12 cellular contexts compared by ENCODE assay signal in genomic region chr19:54100560-54100959, GRCh38. TPM values are rescaled to one million over a fixed set of nuclear protein-coding genes. Genes with fewer than 3 reads are reported as not detected.
A peak's percentile ranks its signal among the peaks of the same experiment; 100 is the strongest.
DNase-seq lines count a peak whose midpoint lies in the region; ATAC-seq and TF ChIP-seq lines count a peak whose summit lies in the region.
"Had no signal": no experiment of that assay in that cellular context is flagged by ENCODE, and none has a peak within 500 bp of the region (broad histone marks: within the 10 kb centered on the region; RNA-seq: fewer than 3 reads in every experiment).

TSS of gene OSCAR (minus strand) at chr19:54100803. CDS start at chr19:54100792, 11 bp downstream.

- no peak for ATAC-seq in activated T-helper 17 cell treated with anti-CD3 and anti-CD28 coated beads, Interleukin-2, amount 50 U/mL, for 72 hours (replicated peaks)
- ATAC-seq in naive thymus-derived CD4-positive, alpha-beta T cell, result peak; percentile 22
- ATAC-seq in GM21390 (IDR thresholded peaks at IDR 0.05; ENCODE audit: unreplicated experiment), result no peak
- ATAC-seq in HG02852 (IDR thresholded peaks at IDR 0.05; ENCODE audit: unreplicated experiment), result no peak

- intact Hi-C loops in CD4-positive, alpha-beta memory T cell (cut with micrococcal nuclease), result loop anchor here (10.0 kb wide), 1 partner anchor 1554 kb away; the partner anchor contains the start of gene U2AF2
- intact Hi-C loops in naive thymus-derived CD4-positive, alpha-beta T cell (cut with micrococcal nuclease), result no loop called here
- intact Hi-C loops in colonic mucosa (cut with DNase I), result no loop called here

- CTCF ChIA-PET in CD4-positive, alpha-beta memory T cell (lab: Charles Lee; ENCODE audit: partially characterized antibody), result no interaction called here
- CTCF ChIA-PET in naive thymus-derived CD4-positive, alpha-beta T cell (lab: Charles Lee), result no interaction called here

- no peaks in the 10 kb centered on the region for H3K9me3 ChIP-seq in CD4-positive, alpha-beta memory T cell (ENCODE audit: control insufficient read depth in 1 of 2, low read length in 2 of 2)
- H3K9me3 ChIP-seq in HUES6 (ENCODE audit: control insufficient read depth, insufficient read depth, low read depth, low read length), result no peaks in the 10 kb centered on the region
- no peaks in the 10 kb centered on the region for H3K9me3 ChIP-seq in naive thymus-derived CD4-positive, alpha-beta T cell (ENCODE audit: control insufficient read depth in 2 of 3, low read length in 3 of 3)
- H3K9me3 ChIP-seq in colonic mucosa, result no peaks in the 10 kb centered on the region

- POLR2A ChIA-PET in CD4-positive, alpha-beta memory T cell (lab: Charles Lee; ENCODE audit: partially characterized antibody), result no interaction called here
- POLR2A ChIA-PET in naive thymus-derived CD4-positive, alpha-beta T cell (lab: Charles Lee), result interaction anchor here (4.5 kb wide), 1 partner anchor 15 kb away, joined by 41 read pairs; the partner anchor contains the start of genes PRPF31 and TFPT

- H3K4me1 Mint-ChIP-seq in CD4-positive, alpha-beta memory T cell, result peaks cover 16 to 36% (median 20%) of the 10 kb centered on the region in 4 donors
- H3K4me1 Mint-ChIP-seq in activated T-helper 17 cell treated with anti-CD3 and anti-CD28 coated beads, Interleukin-2, amount 50 U/mL, for 72 hours, result no peaks in the 10 kb centered on the region
- peaks cover 14 to 43% (median 29%) of the 10 kb centered on the region in 7 donors for H3K4me1 Mint-ChIP-seq in naive thymus-derived CD4-positive, alpha-beta T cell

- peak within 1 kb of the TSS in 5 of 7 donors; percentile 14 to 90 (median 73) for H3K27ac Mint-ChIP-seq in CD4-positive, alpha-beta memory T cell
- peak within 1 kb of the TSS; percentile 5 for H3K27ac Mint-ChIP-seq in activated T-helper 17 cell treated with anti-CD3 and anti-CD28 coated beads, Interleukin-2, amount 50 U/mL, for 72 hours
- peak within 1 kb of the TSS in 8 of 9 donors; percentile 29 to 91 (median 81) for H3K27ac Mint-ChIP-seq in naive thymus-derived CD4-positive, alpha-beta T cell

- no peak within 1 kb of the TSS for H3K4me3 ChIP-seq in CD4-positive, alpha-beta memory T cell (ENCODE audit: low read length in 2 of 2)
- H3K4me3 ChIP-seq in HUES6 (ENCODE audit: low read depth, low read length) (no peak within 1 kb of the TSS), colonic mucosa (no peak within 1 kb of the TSS)
- H3K4me3 ChIP-seq in naive thymus-derived CD4-positive, alpha-beta T cell (ENCODE audit: low read length), result no peak within 1 kb of the TSS

- no peak for TF ChIP-seq CTCF in colonic mucosa (IDR thresholded peaks at IDR 0.05)

- H3K27me3 ChIP-seq in CD4-positive, alpha-beta memory T cell (ENCODE audit: insufficient read depth, low read length), result no peaks in the 10 kb centered on the region
- H3K27me3 ChIP-seq in HUES6 (ENCODE audit: control insufficient read depth, insufficient read depth, low read length), result peaks cover 10% of the 10 kb centered on the region
- no peaks in the 10 kb centered on the region for H3K27me3 ChIP-seq in naive thymus-derived CD4-positive, alpha-beta T cell (ENCODE audit: control insufficient read depth in 2 of 2, insufficient read depth in 2 of 2, low read length in 2 of 2)
- H3K27me3 ChIP-seq in colonic mucosa, result no peaks in the 10 kb centered on the region

- peaks cover 1 to 12% of the 10 kb centered on the region in 2 donors for H3K36me3 Mint-ChIP-seq in CD4-positive, alpha-beta memory T cell
- H3K36me3 Mint-ChIP-seq in activated T-helper 17 cell treated with anti-CD3 and anti-CD28 coated beads, Interleukin-2, amount 50 U/mL, for 72 hours (ENCODE audit: low read depth), result peaks cover 5% of the 10 kb centered on the region
- H3K36me3 Mint-ChIP-seq in naive thymus-derived CD4-positive, alpha-beta T cell, result peaks cover 0 to 2% (median 0%) of the 10 kb centered on the region in 5 donors

- peaks cover 2% of the 10 kb centered on the region for H3K36me3 ChIP-seq in CD4-positive, alpha-beta memory T cell (ENCODE audit: insufficient read depth, low read length)
- H3K36me3 ChIP-seq in HUES6 (ENCODE audit: control insufficient read depth, insufficient read depth, low read length) (peaks cover 3% of the 10 kb centered on the region), colonic mucosa (no peaks in the 10 kb centered on the region)
- peaks cover 0 to 7% (median 0%) of the 10 kb centered on the region in 3 experiments for H3K36me3 ChIP-seq in naive thymus-derived CD4-positive, alpha-beta T cell (ENCODE audit: control insufficient read depth in 2 of 3, insufficient read depth in 3 of 3, low read length in 3 of 3)

- peak within 1 kb of the TSS in 7 of 8 donors; percentile 24 to 70 (median 47) for H3K4me3 Mint-ChIP-seq in CD4-positive, alpha-beta memory T cell
- H3K4me3 Mint-ChIP-seq in activated T-helper 17 cell treated with anti-CD3 and anti-CD28 coated beads, Interleukin-2, amount 50 U/mL, for 72 hours, result peak within 1 kb of the TSS; percentile 39
- peak within 1 kb of the TSS in 8 of 10 donors; percentile 2 to 92 (median 69) for H3K4me3 Mint-ChIP-seq in naive thymus-derived CD4-positive, alpha-beta T cell

- no peaks in the 10 kb centered on the region for H3K9me3 Mint-ChIP-seq in CD4-positive, alpha-beta memory T cell
- H3K9me3 Mint-ChIP-seq in activated T-helper 17 cell treated with anti-CD3 and anti-CD28 coated beads, Interleukin-2, amount 50 U/mL, for 72 hours, result no peaks in the 10 kb centered on the region
- peaks cover 0 to 2% (median 0%) of the 10 kb centered on the region in 11 donors for H3K9me3 Mint-ChIP-seq in naive thymus-derived CD4-positive, alpha-beta T cell

- H3K4me1 ChIP-seq in CD4-positive, alpha-beta memory T cell (ENCODE audit: insufficient read depth, low read length), result peaks cover 27% of the 10 kb centered on the region
- peaks cover 15% of the 10 kb centered on the region; the same call in 1 of the 2 replicates for H3K4me1 ChIP-seq in HUES6 (ENCODE audit: control insufficient read depth, insufficient read depth, low read length)
- peaks cover 7 to 16% of the 10 kb centered on the region in 2 donors for H3K4me1 ChIP-seq in naive thymus-derived CD4-positive, alpha-beta T cell (ENCODE audit: control insufficient read depth in 2 of 2, insufficient read depth in 2 of 2, low read length in 2 of 2)
- H3K4me1 ChIP-seq in colonic mucosa, result no peaks in the 10 kb centered on the region

- no peak for DNase-seq in CD4-positive, alpha-beta memory T cell
- no peak for DNase-seq in naive thymus-derived CD4-positive, alpha-beta T cell
- DNase-seq in AG20443 (ENCODE audit: low spot score) (no peak), colonic mucosa (no peak)
- DNase-seq: activated T-cell treated with anti-CD3 and anti-CD28 coated beads, Interleukin-2, amount 50 U/mL, for 1 hour; NCI-H1436; stimulated activated CD4-positive, alpha-beta T cell treated with anti-CD3 and anti-CD28 coated beads, Interleukin-12 subunit alpha, Interleukin-12 subunit beta, amount 100 ng/mL, for 4 hours had no signal

- peaks cover 0 to 3% of the 10 kb centered on the region in 2 donors for H3K27me3 Mint-ChIP-seq in CD4-positive, alpha-beta memory T cell
- H3K27me3 Mint-ChIP-seq in activated T-helper 17 cell treated with anti-CD3 and anti-CD28 coated beads, Interleukin-2, amount 50 U/mL, for 72 hours, result no peaks in the 10 kb centered on the region
- peaks cover 0 to 15% (median 0%) of the 10 kb centered on the region in 5 donors for H3K27me3 Mint-ChIP-seq in naive thymus-derived CD4-positive, alpha-beta T cell

- H3K27ac ChIP-seq in CD4-positive, alpha-beta memory T cell (ENCODE audit: low read depth, low read length), result no peak within 1 kb of the TSS
- no peak within 1 kb of the TSS for H3K27ac ChIP-seq in HUES6 (ENCODE audit: low read depth, low read length)
- H3K27ac ChIP-seq in naive thymus-derived CD4-positive, alpha-beta T cell (ENCODE audit: low read depth, low read length), result no peak within 1 kb of the TSS
- H3K27ac ChIP-seq in colonic mucosa, result no peak within 1 kb of the TSS

- H3K9ac ChIP-seq in HUES6 (ENCODE audit: low read length), result peak within 1 kb of the TSS; percentile 17
- H3K9ac ChIP-seq in colonic mucosa (ENCODE audit: low read depth in 2 of 2, low read length in 2 of 2), result no peak within 1 kb of the TSS

RNA-seq across cellular contexts. Expression of gene OSCAR, which starts in this region (rescaled TPM):
- total RNA-seq in CD4-positive, alpha-beta memory T cell, result 1 to 10 TPM in 1 of 2 experiments, under 1 TPM in 1; 0.64 to 1.1 TPM
- under 1 TPM in 1 of 2 donors, not detected in 1; 0.23 TPM for polyA plus RNA-seq in CD4-positive, alpha-beta memory T cell
- under 1 TPM in 1 of 2 donors, not detected in 1; 0.58 TPM for total RNA-seq in activated T-helper 17 cell treated with anti-CD3 and anti-CD28 coated beads, Interleukin-2, amount 50 U/mL, for 72 hours
- total RNA-seq in naive thymus-derived CD4-positive, alpha-beta T cell, result 10 to 100 TPM in 1 of 5 experiments, 1 to 10 TPM in 1, under 1 TPM in 3; 0.19 to 44.6 (median 0.51) TPM
- under 1 TPM in 1 of 2 donors, not detected in 1; 0.13 TPM for polyA plus RNA-seq in naive thymus-derived CD4-positive, alpha-beta T cell
- total RNA-seq in colonic mucosa, result 1 to 10 TPM in 1 of 2 donors, under 1 TPM in 1; 0.57 to 1.6 TPM
- total RNA-seq: endothelial cell of umbilical vein had no signal

Comparison
In these comparisons a context has a peak if more than half of its experiments do, and no peak if none do; other contexts are left out.
1. H3K27ac Mint-ChIP-seq: peak in every context shown above with its lines; median percentile 81 in naive thymus-derived CD4-positive, alpha-beta T cell; 73 in CD4-positive, alpha-beta memory T cell; 5 in activated T-helper 17 cell treated with anti-CD3 and anti-CD28 coated beads, Interleukin-2, amount 50 U/mL, for 72 hours.